ENCODE assay signal across 1 cellular context in the genomic region with DNA sequence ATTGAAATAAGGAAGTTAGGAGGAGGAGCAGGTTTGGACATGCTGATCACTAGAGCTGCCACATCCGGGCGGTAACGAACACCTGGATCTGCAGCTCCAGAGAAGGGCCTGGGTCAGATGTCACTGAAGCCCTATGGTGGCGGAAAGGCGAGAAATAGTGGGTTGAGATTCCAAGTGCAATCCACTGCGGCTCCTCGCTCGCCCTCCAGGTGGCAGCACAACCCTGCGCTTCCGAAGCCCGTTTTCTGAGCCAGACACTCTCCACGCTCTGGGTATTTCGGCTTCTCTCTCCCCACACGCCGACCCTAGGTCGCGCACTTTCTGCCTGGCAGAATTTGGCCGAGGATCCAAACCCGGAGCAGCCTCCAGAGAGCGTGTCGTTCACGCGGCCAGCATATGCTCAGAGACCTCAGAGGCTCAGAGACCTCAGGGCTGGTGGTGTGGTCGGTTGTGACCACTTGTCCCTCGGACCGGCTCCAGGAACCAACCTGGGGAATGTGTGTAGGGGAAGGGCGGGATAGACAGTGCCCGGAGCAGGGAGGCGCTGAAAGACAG.
TF ChIP-seq lines count a peak whose summit lies in the region.

No MANE protein-coding gene starts in this region.

TF ChIP-seq in HEK293, 187 proteins besides CTCF, POLR2A, EP300 and RAD21 (continued from another document and continues in another):
- TF ChIP-seq ZNF530 (tag by site-specific recombination; IDR thresholded peaks at IDR 0.05; ENCODE audit: low read depth) (no peak), ZNF292 (tag by site-specific recombination; IDR thresholded peaks at IDR 0.05; ENCODE audit: borderline replicate concordance, low read depth) (no peak), PRDM10 (tag by site-specific recombination; IDR thresholded peaks at IDR 0.05) (peak; percentile 86), ZNF416 (tag by site-specific recombination; IDR thresholded peaks at IDR 0.05) (no peak), KLF7 (tag by site-specific recombination; IDR thresholded peaks at IDR 0.05; ENCODE audit: borderline replicate concordance) (no peak), ZNF549 (tag by site-specific recombination; IDR thresholded peaks at IDR 0.05) (no peak), ZNF404 (tag by site-specific recombination; IDR thresholded peaks at IDR 0.05) (no peak), WT1 (tag by site-specific recombination; IDR thresholded peaks at IDR 0.05) (no peak), ZNF248 (tag by site-specific recombination; IDR thresholded peaks at IDR 0.05) (no peak), ZSCAN23 (tag by site-specific recombination; IDR thresholded peaks at IDR 0.05) (no peak), ZNF335 (tag by site-specific recombination; conservative IDR thresholded peaks at IDR 0.05) (peak; percentile 94), ZNF76 (tag by site-specific recombination; IDR thresholded peaks at IDR 0.05; ENCODE audit: borderline replicate concordance, low read depth) (no peak), ZNF621 (tag by site-specific recombination; IDR thresholded peaks at IDR 0.05) (no peak), ZBTB7A (tag by site-specific recombination; IDR thresholded peaks at IDR 0.05; ENCODE audit: low read depth) (0 out of 2 replicates have a peak, but pooled peaks have one; percentile 17), ZNF555 (tag by site-specific recombination; conservative IDR thresholded peaks at IDR 0.05) (no peak), ZFP3 (tag by site-specific recombination; IDR thresholded peaks at IDR 0.05; ENCODE audit: low read depth) (no peak), ZNF692 (tag by site-specific recombination; IDR thresholded peaks at IDR 0.05) (peak; percentile 54; the same call in 1 of the 2 replicates), ZNF10 (tag by site-specific recombination; IDR thresholded peaks at IDR 0.05) (no peak), ZNF423 (tag by site-specific recombination; IDR thresholded peaks at IDR 0.05) (no peak), ZSCAN16 (tag by site-specific recombination; IDR thresholded peaks at IDR 0.05) (no peak), ZNF19 (tag by site-specific recombination; IDR thresholded peaks at IDR 0.05; ENCODE audit: low read depth) (no peak), ZNF747 (tag by site-specific recombination; IDR thresholded peaks at IDR 0.05) (no peak), YY1 (tag by site-specific recombination; IDR thresholded peaks at IDR 0.05) (no peak), KLF9 (tag by site-specific recombination; IDR thresholded peaks at IDR 0.05; ENCODE audit: low read depth) (no peak), ZNF18 (tag by site-specific recombination; IDR thresholded peaks at IDR 0.05) (no peak), ZNF211 (tag by site-specific recombination; IDR thresholded peaks at IDR 0.05; ENCODE audit: low read depth) (no peak), ZNF239 (tag by site-specific recombination; IDR thresholded peaks at IDR 0.05) (no peak), ZFP41 (tag by site-specific recombination; IDR thresholded peaks at IDR 0.05; ENCODE audit: borderline replicate concordance) (no peak), ZNF157 (tag by site-specific recombination; IDR thresholded peaks at IDR 0.05) (no peak), ZNF843 (tag by site-specific recombination; IDR thresholded peaks at IDR 0.05) (0 out of 2 replicates have a peak, but pooled peaks have one; percentile 29), SP2 (tag by site-specific recombination; IDR thresholded peaks at IDR 0.05) (no peak), ZNF560 (tag by site-specific recombination; IDR thresholded peaks at IDR 0.05; ENCODE audit: borderline replicate concordance) (no peak), PRDM6 (tag by site-specific recombination; IDR thresholded peaks at IDR 0.05) (no peak), ZNF394 (tag by site-specific recombination; IDR thresholded peaks at IDR 0.05; ENCODE audit: borderline replicate concordance) (peak; percentile 71), ZNF24 (tag by site-specific recombination; IDR thresholded peaks at IDR 0.05) (no peak), ZNF37A (tag by site-specific recombination; IDR thresholded peaks at IDR 0.05) (no peak), ZNF704 (tag by site-specific recombination; IDR thresholded peaks at IDR 0.05) (no peak), ZSCAN5A (tag by site-specific recombination; IDR thresholded peaks at IDR 0.05) (no peak), ZBTB48 (tag by site-specific recombination; IDR thresholded peaks at IDR 0.05) (no peak), TCF7L2 (IDR thresholded peaks at IDR 0.05; ENCODE audit: borderline replicate concordance, low read depth, low read length) (no peak), ZIC2 (tag by site-specific recombination; IDR thresholded peaks at IDR 0.05) (no peak), ZNF571 (tag by site-specific recombination; IDR thresholded peaks at IDR 0.05) (no peak), TRIM28 (IDR thresholded peaks at IDR 0.05; ENCODE audit: borderline replicate concordance, low read length) (peak; percentile 83; the same call in 1 of the 2 replicates), ZNF311 (tag by site-specific recombination; IDR thresholded peaks at IDR 0.05; ENCODE audit: borderline replicate concordance) (no peak), ZNF133 (tag by site-specific recombination; IDR thresholded peaks at IDR 0.05) (no peak), IKZF3 (tag by site-specific recombination; IDR thresholded peaks at IDR 0.05) (peak; percentile 18; the same call in 1 of the 2 replicates), MZF1 (tag by site-specific recombination; IDR thresholded peaks at IDR 0.05; ENCODE audit: borderline replicate concordance) (no peak), ZNF830 (tag by site-specific recombination; IDR thresholded peaks at IDR 0.05; ENCODE audit: low read depth) (no peak), ZNF510 (tag by site-specific recombination; IDR thresholded peaks at IDR 0.05; ENCODE audit: insufficient replicate concordance) (no peak), HOXD13 (CRISPR knock-in tag; IDR thresholded peaks at IDR 0.05; ENCODE audit: borderline replicate concordance) (no peak), ZEB2 (tag by site-specific recombination; IDR thresholded peaks at IDR 0.05) (peak; percentile 74), SALL2 (tag by site-specific recombination; IDR thresholded peaks at IDR 0.05; ENCODE audit: borderline replicate concordance) (no peak), ZNF114 (tag by site-specific recombination; IDR thresholded peaks at IDR 0.05) (no peak)
- TF ChIP-seq, protein P1, sequence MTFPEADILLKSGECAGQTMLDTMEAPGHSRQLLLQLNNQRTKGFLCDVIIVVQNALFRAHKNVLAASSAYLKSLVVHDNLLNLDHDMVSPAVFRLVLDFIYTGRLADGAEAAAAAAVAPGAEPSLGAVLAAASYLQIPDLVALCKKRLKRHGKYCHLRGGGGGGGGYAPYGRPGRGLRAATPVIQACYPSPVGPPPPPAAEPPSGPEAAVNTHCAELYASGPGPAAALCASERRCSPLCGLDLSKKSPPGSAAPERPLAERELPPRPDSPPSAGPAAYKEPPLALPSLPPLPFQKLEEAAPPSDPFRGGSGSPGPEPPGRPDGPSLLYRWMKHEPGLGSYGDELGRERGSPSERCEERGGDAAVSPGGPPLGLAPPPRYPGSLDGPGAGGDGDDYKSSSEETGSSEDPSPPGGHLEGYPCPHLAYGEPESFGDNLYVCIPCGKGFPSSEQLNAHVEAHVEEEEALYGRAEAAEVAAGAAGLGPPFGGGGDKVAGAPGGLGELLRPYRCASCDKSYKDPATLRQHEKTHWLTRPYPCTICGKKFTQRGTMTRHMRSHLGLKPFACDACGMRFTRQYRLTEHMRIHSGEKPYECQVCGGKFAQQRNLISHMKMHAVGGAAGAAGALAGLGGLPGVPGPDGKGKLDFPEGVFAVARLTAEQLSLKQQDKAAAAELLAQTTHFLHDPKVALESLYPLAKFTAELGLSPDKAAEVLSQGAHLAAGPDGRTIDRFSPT (tag by site-specific recombination; IDR thresholded peaks at IDR 0.05): no peak
- TF ChIP-seq, protein P2, sequence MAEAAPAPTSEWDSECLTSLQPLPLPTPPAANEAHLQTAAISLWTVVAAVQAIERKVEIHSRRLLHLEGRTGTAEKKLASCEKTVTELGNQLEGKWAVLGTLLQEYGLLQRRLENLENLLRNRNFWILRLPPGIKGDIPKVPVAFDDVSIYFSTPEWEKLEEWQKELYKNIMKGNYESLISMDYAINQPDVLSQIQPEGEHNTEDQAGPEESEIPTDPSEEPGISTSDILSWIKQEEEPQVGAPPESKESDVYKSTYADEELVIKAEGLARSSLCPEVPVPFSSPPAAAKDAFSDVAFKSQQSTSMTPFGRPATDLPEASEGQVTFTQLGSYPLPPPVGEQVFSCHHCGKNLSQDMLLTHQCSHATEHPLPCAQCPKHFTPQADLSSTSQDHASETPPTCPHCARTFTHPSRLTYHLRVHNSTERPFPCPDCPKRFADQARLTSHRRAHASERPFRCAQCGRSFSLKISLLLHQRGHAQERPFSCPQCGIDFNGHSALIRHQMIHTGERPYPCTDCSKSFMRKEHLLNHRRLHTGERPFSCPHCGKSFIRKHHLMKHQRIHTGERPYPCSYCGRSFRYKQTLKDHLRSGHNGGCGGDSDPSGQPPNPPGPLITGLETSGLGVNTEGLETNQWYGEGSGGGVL (tag by site-specific recombination; IDR thresholded peaks at IDR 0.05): no peak
